ENCODE assay signal across 8 cellular contexts in genomic region chr5:119453045-119453383, GRCh38. TPM values are rescaled to one million over a fixed set of nuclear protein-coding genes. Genes with fewer than 3 reads are reported as not detected.
DNase-seq lines count a peak whose midpoint lies in the region; ATAC-seq, FAIRE-seq and TF ChIP-seq lines count a peak whose summit lies in the region.

No MANE protein-coding gene starts in this region.

- H3K4me1 ChIP-seq in SJCRH30 (0 out of 2 replicates have a peak, but pooled peaks cover 4% of the 10 kb centered on the region), muscle layer of duodenum (ENCODE audit: control insufficient read depth in 1 of 2, insufficient read depth in 2 of 2, low read length in 2 of 2) (peaks cover 6 to 9% of the 10 kb centered on the region in 2 donors)

- no peaks in the 10 kb centered on the region for H3K27me3 Mint-ChIP-seq in activated naive CD4-positive, alpha-beta T cell treated with anti-CD3 and anti-CD28 coated beads for 36 hours (ENCODE audit: low read depth)

- TF ChIP-seq CTCF in epithelial cell of proximal tubule (conservative IDR thresholded peaks at IDR 0.05; ENCODE audit: low read depth, low read length), result no peak

- H3K9me3 ChIP-seq in SJCRH30 (replicated peaks) (peaks cover 6% of the 10 kb centered on the region), muscle layer of duodenum (ENCODE audit: control insufficient read depth in 1 of 2, low read length in 2 of 2) (peaks cover 0 to 7% of the 10 kb centered on the region in 2 donors)

- H3K36me3 ChIP-seq in SJCRH30 (no peaks in the 10 kb centered on the region; the same call in 1 of the 2 replicates), muscle layer of duodenum (ENCODE audit: control insufficient read depth in 1 of 2, insufficient read depth in 2 of 2, low read length in 2 of 2) (no peaks in the 10 kb centered on the region)

- peak overlapping the region; percentile 66 for H3K27ac ChIP-seq in SJCRH30
- H3K27ac ChIP-seq in muscle layer of duodenum (ENCODE audit: low read length), result peak overlapping the region; percentile 92

- H3K4me3 ChIP-seq in SJCRH30 (peak overlapping the region; percentile 96), epithelial cell of proximal tubule (ENCODE audit: low read depth, low read length) (peak overlapping the region; percentile 74), muscle layer of duodenum (ENCODE audit: low read depth in 1 of 2, low read length in 2 of 2) (peak overlapping the region; percentile 83 to 93)

- H3K9me3 Mint-ChIP-seq in activated naive CD4-positive, alpha-beta T cell treated with anti-CD3 and anti-CD28 coated beads for 36 hours, result peaks cover 3% of the 10 kb centered on the region

- intact Hi-C loops in activated naive CD4-positive, alpha-beta T cell treated with anti-CD3 and anti-CD28 coated beads for 36 hours (cut with micrococcal nuclease), result loop anchor here (2.0 kb wide), 1 partner anchor 40 kb away; no protein-coding TSS in a partner anchor

- H3K4me3 Mint-ChIP-seq in activated naive CD4-positive, alpha-beta T cell treated with anti-CD3 and anti-CD28 coated beads for 36 hours, result peak overlapping the region; percentile 88

- CTCF ChIA-PET in activated naive CD4-positive, alpha-beta T cell treated with anti-CD3 and anti-CD28 coated beads for 36 hours (lab: Charles Lee), result interaction anchor here (0.6 to 2.1 kb wide), 2 partner anchors 465 to 555 kb away, joined by 3 to 9 read pairs; partner anchors contain the start of gene DTWD2

- no peak for DNase-seq in activated naive CD4-positive, alpha-beta T cell treated with anti-CD3 and anti-CD28 coated beads for 36 hours
- DNase-seq in activated naive CD4-positive, alpha-beta T cell treated with Interleukin-2 at 50 U/mL for 16 hours, result no peak
- DNase-seq in SJCRH30 (peak in 1 of 2 experiments; percentile 26), epithelial cell of proximal tubule (ENCODE audit: low read depth) (no peak), NCI-H1694 treated with DMSO at 0.1 percent for 48 hours (lab: John Stamatoyannopoulos, UW) (no peak), GM12891 (ENCODE audit: insufficient read length, low spot score) (no peak)

- no peak for FAIRE-seq in GM12891 (lab: Jason Lieb, UNC)

- peaks cover 6% of the 10 kb centered on the region for H3K36me3 Mint-ChIP-seq in activated naive CD4-positive, alpha-beta T cell treated with anti-CD3 and anti-CD28 coated beads for 36 hours (ENCODE audit: low read depth)

- H3K27ac Mint-ChIP-seq in activated naive CD4-positive, alpha-beta T cell treated with anti-CD3 and anti-CD28 coated beads for 36 hours, result peak overlapping the region; percentile 73

- no peaks in the 10 kb centered on the region for H3K27me3 ChIP-seq in SJCRH30
- H3K27me3 ChIP-seq in muscle layer of duodenum (ENCODE audit: low read depth, low read length), result no peaks in the 10 kb centered on the region

- ATAC-seq in HG03039 (IDR thresholded peaks at IDR 0.05; ENCODE audit: unreplicated experiment), result peak; percentile 4

- no peak for TF ChIP-seq POLR2A in GM12891 (IDR thresholded peaks at IDR 0.05; ENCODE audit: low read depth, low read length)

- H3K4me1 Mint-ChIP-seq in activated naive CD4-positive, alpha-beta T cell treated with anti-CD3 and anti-CD28 coated beads for 36 hours (ENCODE audit: low read depth), result peaks cover 19% of the 10 kb centered on the region

TF ChIP-seq in GM12891, 5 proteins besides CTCF, POLR2A, EP300 and RAD21:
- TF ChIP-seq POLR2AphosphoS5 (IDR thresholded peaks at IDR 0.05; ENCODE audit: low read depth, low read length), result no peak
- TF ChIP-seq POU2F2 (IDR thresholded peaks at IDR 0.05; ENCODE audit: low read depth, low read length), result no peak
- no peak for TF ChIP-seq SPI1 (IDR thresholded peaks at IDR 0.05; ENCODE audit: low read depth, low read length)
- TF ChIP-seq TAF1 (IDR thresholded peaks at IDR 0.05; ENCODE audit: low read depth, low read length), result no peak
- no peak for TF ChIP-seq PAX5 (IDR thresholded peaks at IDR 0.05; ENCODE audit: insufficient read depth, low read length, severe bottlenecking)
TF ChIP-seq in GM12891: peak in this region for 0.

RNA-seq across cellular contexts. Expression of gene HSD17B4, which starts 0.7 kb away (rescaled TPM):
- 10 to 100 TPM; 85.6 to 96.3 TPM for total RNA-seq in activated naive CD4-positive, alpha-beta T cell treated with anti-CD3 and anti-CD28 coated beads for 36 hours
- 140 and 141 TPM in 2 replicates for total RNA-seq in SJCRH30 (2014; rRNA removed; shearing (Covaris generic))
- total RNA-seq in epithelial cell of proximal tubule, result 104 and 142 TPM in 2 replicates
- polyA plus RNA-seq in GM12891 (2012; ENCODE audit: low read depth, missing spikeins), result 51.6 TPM
